ENCODE assay signal across 30 cellular contexts in genomic region chr4:134145369-134145768, GRCh38. TPM values are rescaled to one million over a fixed set of nuclear protein-coding genes. Genes with fewer than 3 reads are reported as not detected.
"Had no signal": no experiment of that assay in that cellular context is flagged by ENCODE, and none has a peak within 500 bp of the region (broad histone marks: within the 10 kb centered on the region; RNA-seq: fewer than 3 reads in every experiment).

No MANE protein-coding gene starts in this region.

- H3K36me3 ChIP-seq: left lung, lower lobe of right lung, pancreas, prostate gland, spleen, suprapubic skin, thoracic aorta, tibial artery, upper lobe of right lung, uterus had no signal

- H3K27ac Mint-ChIP-seq: immature natural killer cell; naive thymus-derived CD8-positive, alpha-beta T cell; nephron; stimulated activated effector memory CD8-positive, alpha-beta T cell treated with anti-CD3 and anti-CD28 coated beads, Interleukin-12 subunit alpha, Interleukin-12 subunit beta, amount 100 ng/mL, for 72 hours; stimulated activated naive CD8-positive, alpha-beta T cell treated with anti-CD3 and anti-CD28 coated beads, Interleukin-15, Interleukin-2, amounts not matched to agents 100 ng/mL and 50 ng/mL, for 24 hours had no signal

- H3K4me3 Mint-ChIP-seq: immature natural killer cell; naive thymus-derived CD8-positive, alpha-beta T cell; nephron; neural crest cell; stimulated activated effector memory CD8-positive, alpha-beta T cell treated with anti-CD3 and anti-CD28 coated beads, Interleukin-12 subunit alpha, Interleukin-12 subunit beta, amount 100 ng/mL, for 72 hours; stimulated activated naive CD8-positive, alpha-beta T cell treated with anti-CD3 and anti-CD28 coated beads, Interleukin-15, Interleukin-2, amounts not matched to agents 100 ng/mL and 50 ng/mL, for 24 hours had no signal

- H3K27ac ChIP-seq: left lung, lower lobe of right lung, pancreas, prostate gland, skin epidermis, spleen, suprapubic skin, thoracic aorta, tibial artery, upper lobe of right lung, uterus had no signal

- H3K27me3 Mint-ChIP-seq: naive thymus-derived CD8-positive, alpha-beta T cell; stimulated activated naive CD8-positive, alpha-beta T cell treated with anti-CD3 and anti-CD28 coated beads, Interleukin-15, Interleukin-2, amounts not matched to agents 100 ng/mL and 50 ng/mL, for 24 hours had no signal

- H3K4me3 ChIP-seq: left lung, lower lobe of right lung, pancreas, prostate gland, skin epidermis, spleen, suprapubic skin, thoracic aorta, tibial artery, upper lobe of right lung, uterus had no signal

- H3K4me1 Mint-ChIP-seq: immature natural killer cell; naive thymus-derived CD8-positive, alpha-beta T cell; nephron; stimulated activated effector memory CD8-positive, alpha-beta T cell treated with anti-CD3 and anti-CD28 coated beads, Interleukin-12 subunit alpha, Interleukin-12 subunit beta, amount 100 ng/mL, for 72 hours had no signal

- DNase-seq: hypothalamus; immature natural killer cell; kidney; left colon; left lung; lower lobe of right lung; mammary epithelial cell; mesenchymal stem cell; naive thymus-derived CD8-positive, alpha-beta T cell; nucleus accumbens; pancreas; posterior cingulate gyrus; retina; right cardiac atrium; spleen; stimulated activated CD4-positive, alpha-beta T cell treated with anti-CD3 and anti-CD28 coated beads, Interleukin-4, amount 100 ng/mL, for 24 hours; stimulated activated naive CD4-positive, alpha-beta T cell; tibial artery; trophoblast cell; upper lobe of right lung; uterus had no signal

- H3K36me3 Mint-ChIP-seq: immature natural killer cell; naive thymus-derived CD8-positive, alpha-beta T cell; stimulated activated effector memory CD8-positive, alpha-beta T cell treated with anti-CD3 and anti-CD28 coated beads, Interleukin-12 subunit alpha, Interleukin-12 subunit beta, amount 100 ng/mL, for 72 hours had no signal

- ATAC-seq: left colon; left lung; lower lobe of right lung; naive thymus-derived CD8-positive, alpha-beta T cell; pancreas; right cardiac atrium; sciatic nerve; stimulated activated effector memory CD8-positive, alpha-beta T cell treated with anti-CD3 and anti-CD28 coated beads, Interleukin-12 subunit alpha, Interleukin-12 subunit beta, amount 100 ng/mL, for 72 hours; upper lobe of right lung had no signal

- H3K27me3 ChIP-seq: left lung, pancreas, spleen, suprapubic skin, tibial artery, upper lobe of right lung, uterus had no signal

- H3K4me1 ChIP-seq: left lung, lower lobe of right lung, pancreas, prostate gland, spleen, suprapubic skin, tibial artery, upper lobe of right lung, uterus had no signal

- H3K9me3 ChIP-seq: left lung, lower lobe of right lung, pancreas, prostate gland, suprapubic skin, thoracic aorta, tibial artery, upper lobe of right lung, uterus had no signal

- H3K9me3 Mint-ChIP-seq: nephron; neural crest cell; stimulated activated naive CD8-positive, alpha-beta T cell treated with anti-CD3 and anti-CD28 coated beads, Interleukin-15, Interleukin-2, amounts not matched to agents 100 ng/mL and 50 ng/mL, for 24 hours had no signal

RNA-seq across cellular contexts. Expression of gene PABPC4L, which starts 56.2 kb away (rescaled TPM):
- total RNA-seq: naive thymus-derived CD8-positive, alpha-beta T cell had no signal
- polyA plus RNA-seq: immature natural killer cell; naive thymus-derived CD8-positive, alpha-beta T cell had no signal
